ENCODE assay signal across 8 cellular contexts in the genomic region with DNA sequence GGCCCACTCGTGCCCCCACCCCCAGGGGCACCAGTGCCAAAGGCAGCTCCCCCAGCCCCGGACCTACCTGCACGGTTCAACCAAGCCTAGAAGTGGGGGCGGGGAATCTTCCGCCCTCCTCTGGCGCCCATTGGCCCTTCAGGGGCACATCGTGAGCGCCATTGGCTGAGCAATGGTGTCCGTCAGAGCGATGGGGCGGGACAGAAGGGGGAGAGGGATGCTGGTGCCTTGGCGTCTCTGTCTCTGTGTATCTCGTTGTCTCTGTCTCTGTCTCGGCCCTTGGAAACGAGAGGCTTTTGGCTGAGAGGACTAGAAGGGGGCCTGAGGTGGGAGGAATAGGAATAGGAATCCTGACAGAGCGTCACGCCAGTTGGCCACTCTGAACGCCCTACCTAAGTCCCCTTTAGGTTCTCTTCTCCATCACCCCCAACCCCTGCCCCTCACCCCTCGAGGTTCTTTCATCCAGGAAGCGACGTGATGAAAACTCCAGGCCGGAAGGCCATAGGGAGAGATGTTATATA. TPM values are rescaled to one million over a fixed set of nuclear protein-coding genes. Genes with fewer than 3 reads are reported as not detected.
A peak's percentile ranks its signal among the peaks of the same experiment; 100 is the strongest.
DNase-seq lines count a peak whose midpoint lies in the region; ATAC-seq, FAIRE-seq and TF ChIP-seq lines count a peak whose summit lies in the region.
"Not testable (repeated sequence)": the region's sequence is repeated elsewhere in the genome, so short reads cannot be mapped to it uniquely, and the experiment has no call there.

No MANE protein-coding gene starts in this region.

- intact Hi-C loops in left colon (cut with DNase I, micrococcal nuclease), result not testable (repeated sequence)

- H3K4me1 ChIP-seq in BE2C, result not testable (repeated sequence)

- not testable (repeated sequence) for H3K36me3 ChIP-seq in BE2C

- DNase-seq in BE2C, result peak; percentile 91
- DNase-seq in GM19239 (ENCODE audit: insufficient read length, low spot score), result peak; percentile 79
- DNase-seq in NCI-H510A treated with DMSO at 0.1 percent for 48 hours (lab: John Stamatoyannopoulos, UW), result peak; percentile 94
- peak; percentile 89 to 92 for DNase-seq in activated CD4-positive, alpha-beta T cell treated with anti-CD3 and anti-CD28 coated beads for 4 hours
- DNase-seq in coronary artery (ENCODE audit: low spot score), result peak; percentile 89
- peak; percentile 97 for DNase-seq in left colon
- DNase-seq in stimulated activated CD4-positive, alpha-beta T cell treated with anti-CD3 and anti-CD28 coated beads, Interleukin-1b, Interleukin-23, amount 100 ng/mL, for 24 hours (ENCODE audit: low read depth in 4 of 4, low spot score in 1 of 4), result peak; percentile 73 to 93 (median 84)

- H3K9me3 ChIP-seq in BE2C, result not testable (repeated sequence)

- not testable (repeated sequence) for H3K27me3 ChIP-seq in BE2C

- H3K4me3 ChIP-seq in BE2C (ENCODE audit: low read depth, low read length), result peak overlapping the region; percentile 43
- peak overlapping the region; percentile 96 for H3K4me3 ChIP-seq in coronary artery

- ATAC-seq in HG03439 (IDR thresholded peaks at IDR 0.05; ENCODE audit: unreplicated experiment), result peak; percentile 97
- peak; percentile 99 for ATAC-seq in left colon

- H3K27ac ChIP-seq in coronary artery, result peak overlapping the region; percentile 2 to 71

- peak; percentile 73 for FAIRE-seq in GM19239 (lab: Jason Lieb, UNC)

- not testable (repeated sequence) for TF ChIP-seq CTCF in BE2C (IDR thresholded peaks at IDR 0.05; ENCODE audit: low read depth, low read length); coronary artery (IDR thresholded peaks at IDR 0.05)

RNA-seq across cellular contexts. Expression of a gene that starts 32.1 kb away (rescaled TPM):
- polyA plus RNA-seq in BE2C (2012; ENCODE audit: insufficient read depth, insufficient read length, low read depth), result 72.2 TPM
- total RNA-seq in left colon, result 10 to 100 TPM; 79.4 to 81.9 TPM

Comparison
In these comparisons a context has a peak if more than half of its experiments do, and no peak if none do; other contexts are left out.
1. Peak in every context shown above with its lines: DNase-seq, ATAC-seq, H3K4me3 ChIP-seq and H3K27ac ChIP-seq.